ENCODE assay signal across 8 cellular contexts in genomic region chr2:12106440-12107080, GRCh38.
DNase-seq lines count a peak whose midpoint lies in the region; ATAC-seq and TF ChIP-seq lines count a peak whose summit lies in the region.

No MANE protein-coding gene starts in this region.

- H3K9me3 Mint-ChIP-seq in activated naive CD8-positive, alpha-beta T cell treated with anti-CD3 and anti-CD28 coated beads, Interleukin-2, amount 50 U/mL, for 24 hours, result no peaks in the 10 kb centered on the region

- no peak overlapping the region for H2AFZ ChIP-seq in MM.1S (ENCODE audit: low read length)

- H3K27me3 Mint-ChIP-seq in activated naive CD8-positive, alpha-beta T cell treated with anti-CD3 and anti-CD28 coated beads, Interleukin-2, amount 50 U/mL, for 24 hours, result no peaks in the 10 kb centered on the region
- peaks cover 5% of the 10 kb centered on the region for H3K27me3 Mint-ChIP-seq in T-helper 17 cell

- H3K4me3 Mint-ChIP-seq in activated naive CD8-positive, alpha-beta T cell treated with anti-CD3 and anti-CD28 coated beads, Interleukin-2, amount 50 U/mL, for 24 hours, result no peak overlapping the region
- H3K4me3 Mint-ChIP-seq in T-helper 17 cell, result no peak overlapping the region

- no peaks in the 10 kb centered on the region for H3F3A ChIP-seq in MM.1S (ENCODE audit: insufficient read depth, low read length)

- H3K4me1 ChIP-seq in left lung, result no peaks in the 10 kb centered on the region
- H3K4me1 ChIP-seq in MM.1S (ENCODE audit: low read length), result no peaks in the 10 kb centered on the region

- no peak overlapping the region for H3K9ac ChIP-seq in MM.1S (ENCODE audit: low read length)

- H3K36me3 Mint-ChIP-seq in activated naive CD8-positive, alpha-beta T cell treated with anti-CD3 and anti-CD28 coated beads, Interleukin-2, amount 50 U/mL, for 24 hours (ENCODE audit: low read depth), result no peaks in the 10 kb centered on the region
- H3K36me3 Mint-ChIP-seq in T-helper 17 cell (ENCODE audit: low read depth), result peaks cover 2% of the 10 kb centered on the region

- H3K27ac Mint-ChIP-seq in activated naive CD8-positive, alpha-beta T cell treated with anti-CD3 and anti-CD28 coated beads, Interleukin-2, amount 50 U/mL, for 24 hours, result no peak overlapping the region
- H3K27ac Mint-ChIP-seq in T-helper 17 cell, result no peak overlapping the region

- peaks cover 43% of the 10 kb centered on the region for H3K4me1 Mint-ChIP-seq in activated naive CD8-positive, alpha-beta T cell treated with anti-CD3 and anti-CD28 coated beads, Interleukin-2, amount 50 U/mL, for 24 hours
- peaks cover 17% of the 10 kb centered on the region for H3K4me1 Mint-ChIP-seq in T-helper 17 cell

- peak; percentile 99 for DNase-seq in Daoy (ENCODE audit: low read depth)
- peak; percentile 54 for DNase-seq in activated naive CD8-positive, alpha-beta T cell treated with anti-CD3 and anti-CD28 coated beads, Interleukin-2, amount 50 U/mL, for 24 hours
- DNase-seq in left lung, result peak in 1 of 2 donors; percentile 73
- no peak for DNase-seq in T-helper 17 cell
- DNase-seq in DMS53 treated with DMSO at 0.1 percent for 48 hours (lab: John Stamatoyannopoulos, UW; ENCODE audit: unreplicated experiment), result no peak
- no peak for DNase-seq in WERI-Rb-1
- DNase-seq in MM.1S, result no peak

- H3K9me3 ChIP-seq in left lung (no peaks in the 10 kb centered on the region), T-helper 17 cell (ENCODE audit: control insufficient read depth, low read length, poor library complexity, severe bottlenecking) (no peaks in the 10 kb centered on the region), WERI-Rb-1 (ENCODE audit: severe bottlenecking) (peaks cover 3% of the 10 kb centered on the region), MM.1S (replicated peaks; ENCODE audit: insufficient read depth, low read length) (no peaks in the 10 kb centered on the region)

- H3K4me2 ChIP-seq in MM.1S (ENCODE audit: low read depth, low read length), result no peak overlapping the region

- H3K4me3 ChIP-seq in left lung, result no peak overlapping the region
- no peak overlapping the region for H3K4me3 ChIP-seq in WERI-Rb-1 (ENCODE audit: low read depth, low read length)
- H3K4me3 ChIP-seq in MM.1S (ENCODE audit: low read length), result no peak overlapping the region

- H3K27ac ChIP-seq in left lung (no peak overlapping the region), WERI-Rb-1 (no peak overlapping the region), MM.1S (ENCODE audit: low read length) (no peak overlapping the region)

- H3K36me3 ChIP-seq in left lung (no peaks in the 10 kb centered on the region), WERI-Rb-1 (no peaks in the 10 kb centered on the region), MM.1S (replicated peaks; ENCODE audit: insufficient read depth, low read length) (no peaks in the 10 kb centered on the region)

- no peaks in the 10 kb centered on the region for H4K20me1 ChIP-seq in MM.1S (ENCODE audit: insufficient read depth, low read length)

- no peaks in the 10 kb centered on the region for H3K9me2 ChIP-seq in MM.1S (replicated peaks; ENCODE audit: insufficient read depth, low read length)

- intact Hi-C loops in left lung (cut with DNase I), result no loop called here

- TF ChIP-seq CTCF in left lung (IDR thresholded peaks at IDR 0.05), result no peak
- no peak for TF ChIP-seq CTCF in WERI-Rb-1 (IDR thresholded peaks at IDR 0.05; ENCODE audit: low read depth, low read length)
- no peak for TF ChIP-seq CTCF in MM.1S (IDR thresholded peaks at IDR 0.05; ENCODE audit: low read length)

- ATAC-seq in HG03095 (IDR thresholded peaks at IDR 0.05; ENCODE audit: unreplicated experiment) (peak; percentile 75), left lung (peak; percentile 88), T-helper 17 cell (no peak)
- ATAC-seq in activated naive CD8-positive, alpha-beta T cell treated with anti-CD3 and anti-CD28 coated beads, Interleukin-2, amount 50 U/mL, for 24 hours, result peak; percentile 84

- H3K79me2 ChIP-seq in MM.1S (ENCODE audit: low read length), result no peaks in the 10 kb centered on the region

- H3K27me3 ChIP-seq in left lung (no peaks in the 10 kb centered on the region), WERI-Rb-1 (ENCODE audit: insufficient read depth, low read depth, severe bottlenecking) (no peaks in the 10 kb centered on the region), MM.1S (replicated peaks; ENCODE audit: insufficient read depth, low read length) (no peaks in the 10 kb centered on the region)

Comparison
In these comparisons a context has a peak if more than half of its experiments do, and no peak if none do; other contexts are left out.
1. DNase-seq: peak in Daoy (single experiment) and activated naive CD8-positive, alpha-beta T cell treated with anti-CD3 and anti-CD28 coated beads, Interleukin-2, amount 50 U/mL, for 24 hours (single experiment); none in T-helper 17 cell (0 of 3), DMS53 treated with DMSO at 0.1 percent for 48 hours (single experiment), WERI-Rb-1 (single experiment) and MM.1S (single experiment).